ENCODE assay signal across 1 cellular context in genomic region chr3:134235677-134236076, GRCh38.
TF ChIP-seq lines count a peak whose summit lies in the region.

No MANE protein-coding gene starts in this region.

TF ChIP-seq in GM23338, 12 proteins besides CTCF, POLR2A, EP300 and RAD21 (continued from another document):
- TF ChIP-seq STAT1 (IDR thresholded peaks at IDR 0.05; ENCODE audit: unreplicated experiment), result no peak
- no peak for TF ChIP-seq ZNF114 (CRISPR knock-in tag; IDR thresholded peaks at IDR 0.05)
- TF ChIP-seq POLR2AphosphoS5 (IDR thresholded peaks at IDR 0.05; ENCODE audit: low read depth), result no peak
- no peak for TF ChIP-seq EZH2phosphoT487 (IDR thresholded peaks at IDR 0.05; ENCODE audit: unreplicated experiment)
- TF ChIP-seq ZNF462 (CRISPR knock-in tag; IDR thresholded peaks at IDR 0.05), result no peak
